Comparison of ENCODE assay signal across 22 cellular contexts in the genomic region with DNA sequence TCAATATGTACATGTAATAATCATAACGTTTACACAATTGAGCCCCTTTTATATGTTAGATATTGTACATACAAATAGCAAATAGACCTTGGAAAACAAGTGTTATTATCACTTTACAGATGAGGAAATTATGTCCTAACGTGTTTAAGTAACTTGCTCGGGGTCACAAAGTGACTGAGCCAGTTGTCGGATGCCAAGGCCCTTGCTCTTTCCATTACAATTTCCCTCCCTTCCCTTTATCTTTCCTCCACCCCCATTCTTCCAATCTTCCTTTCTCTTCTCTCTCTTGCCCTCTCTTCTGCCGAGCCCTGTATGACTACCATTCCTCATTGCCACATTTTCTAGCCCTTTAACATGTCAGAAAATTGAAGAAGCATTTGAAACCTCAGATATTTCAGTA. TPM values are rescaled to one million over a fixed set of nuclear protein-coding genes. Genes with fewer than 3 reads are reported as not detected.
DNase-seq lines count a peak whose midpoint lies in the region; ATAC-seq and TF ChIP-seq lines count a peak whose summit lies in the region.
"Had no signal": no experiment of that assay in that cellular context is flagged by ENCODE, and none has a peak within 500 bp of the region (broad histone marks: within the 10 kb centered on the region; RNA-seq: fewer than 3 reads in every experiment).

No MANE protein-coding gene starts in this region.

- H3K27me3 Mint-ChIP-seq in nephron progenitor cell (ENCODE audit: low read depth, poor library complexity) = no peaks in the 10 kb centered on the region
- peaks cover 13% of the 10 kb centered on the region for H3K27me3 Mint-ChIP-seq in activated CD4-positive, alpha-beta T cell treated with anti-CD3 and anti-CD28 coated beads, Interleukin-2, amount 10 ng/mL, durations not matched to agents 7 days and 5 days

- no peaks in the 10 kb centered on the region for H4K20me1 ChIP-seq in PC-3 (ENCODE audit: low read length)

- no peaks in the 10 kb centered on the region for H3K9me3 Mint-ChIP-seq in nephron progenitor cell
- peaks cover 2% of the 10 kb centered on the region for H3K9me3 Mint-ChIP-seq in activated CD4-positive, alpha-beta T cell treated with anti-CD3 and anti-CD28 coated beads, Interleukin-2, amount 10 ng/mL, durations not matched to agents 7 days and 5 days
- H3K9me3 Mint-ChIP-seq: activated T-helper 1 cell treated with anti-CD3 and anti-CD28 coated beads, Interleukin-12 subunit alpha, Interleukin-12 subunit beta, Interleukin-2, Interleukin-4 antibody, amounts not matched to agents 30 ng/mL and 10 ng/mL and 1 ng/mL, durations not matched to agents 14 hours and 24 hours and 36 hours; stimulated activated naive CD8-positive, alpha-beta T cell treated with anti-CD3 and anti-CD28 coated beads, Interleukin-15, Interleukin-2, amounts not matched to agents 100 ng/mL and 50 ng/mL, for 24 hours had no signal

- intact Hi-C loops in PC-3 (cut with micrococcal nuclease) = no loop called here

- H3K27ac Mint-ChIP-seq in nephron progenitor cell = peak overlapping the region; percentile 98
- H3K27ac Mint-ChIP-seq in activated CD4-positive, alpha-beta T cell treated with anti-CD3 and anti-CD28 coated beads, Interleukin-2, amount 10 ng/mL, durations not matched to agents 7 days and 5 days = no peak overlapping the region
- H3K27ac Mint-ChIP-seq: activated T-helper 1 cell treated with anti-CD3 and anti-CD28 coated beads, Interleukin-12 subunit alpha, Interleukin-12 subunit beta, Interleukin-2, Interleukin-4 antibody, amounts not matched to agents 30 ng/mL and 10 ng/mL and 1 ng/mL, durations not matched to agents 14 hours and 24 hours and 36 hours; stimulated activated naive CD8-positive, alpha-beta T cell treated with anti-CD3 and anti-CD28 coated beads, Interleukin-15, Interleukin-2, amounts not matched to agents 100 ng/mL and 50 ng/mL, for 24 hours; T-helper 1 cell treated with Interleukin-12 subunit alpha and Interleukin-12 subunit beta and Interleukin-4 antibody, amounts not matched to agents 30 μg/mL and 1 μg/mL, for 36 hours had no signal

- H3K4me3 Mint-ChIP-seq in nephron progenitor cell = peak overlapping the region; percentile 1
- H3K4me3 Mint-ChIP-seq in activated CD4-positive, alpha-beta T cell treated with anti-CD3 and anti-CD28 coated beads, Interleukin-2, amount 10 ng/mL, durations not matched to agents 7 days and 5 days = no peak overlapping the region
- H3K4me3 Mint-ChIP-seq: activated T-helper 1 cell treated with anti-CD3 and anti-CD28 coated beads, Interleukin-12 subunit alpha, Interleukin-12 subunit beta, Interleukin-2, Interleukin-4 antibody, amounts not matched to agents 30 ng/mL and 10 ng/mL and 1 ng/mL, durations not matched to agents 14 hours and 24 hours and 36 hours; stimulated activated naive CD8-positive, alpha-beta T cell treated with anti-CD3 and anti-CD28 coated beads, Interleukin-15, Interleukin-2, amounts not matched to agents 100 ng/mL and 50 ng/mL, for 24 hours; T-helper 1 cell treated with Interleukin-12 subunit alpha and Interleukin-12 subunit beta and Interleukin-4 antibody, amounts not matched to agents 30 μg/mL and 1 μg/mL, for 36 hours had no signal

- in situ Hi-C loops in GM13976 (cut with MboI; ENCODE audit: low sequenced_read_pairs, unreplicated experiment) = no loop called here

- H3K9me3 ChIP-seq in AG04450 (ENCODE audit: control insufficient read depth, insufficient read depth, low read length) = no peaks in the 10 kb centered on the region
- no peaks in the 10 kb centered on the region for H3K9me3 ChIP-seq in PC-3 (ENCODE audit: low read length)
- H3K9me3 ChIP-seq: heart right ventricle, right atrium auricular region, upper lobe of left lung had no signal

- H3K9me2 ChIP-seq in PC-3 (replicated peaks; ENCODE audit: low read length) = no peaks in the 10 kb centered on the region

- POLR2A ChIA-PET in AG04450 (lab: Yijun Ruan, JAX) = interaction anchor here (0.6 to 1.1 kb wide), 3 partner anchors 26 to 49 kb away, joined by 3 to 6 read pairs (median 5); no protein-coding TSS in a partner anchor
- POLR2A ChIA-PET in PC-3 (lab: Charles Lee; ENCODE audit: unreplicated experiment) = interaction anchor here (0.7 kb wide), 1 partner anchor 26 kb away, joined by 6 read pairs; no protein-coding TSS in a partner anchor
- POLR2A ChIA-PET in activated CD4-positive, alpha-beta T cell treated with anti-CD3 and anti-CD28 coated beads, Interleukin-2, amount 10 ng/mL, durations not matched to agents 7 days and 5 days (lab: Charles Lee) = no interaction called here

- no peak overlapping the region for H2AFZ ChIP-seq in PC-3 (ENCODE audit: low read length)

- H3F3A ChIP-seq in PC-3 (ENCODE audit: low read length, unreplicated experiment) = no peaks in the 10 kb centered on the region

- CTCF ChIA-PET in AG04450 (lab: Charles Lee) (interaction anchor here (1.2 to 1.3 kb wide), 3 partner anchors 9 to 77 kb away, joined by 3 read pairs; no protein-coding TSS in a partner anchor), PC-3 (lab: Charles Lee) (no interaction called here)
- CTCF ChIA-PET in activated CD4-positive, alpha-beta T cell treated with anti-CD3 and anti-CD28 coated beads, Interleukin-2, amount 10 ng/mL, durations not matched to agents 7 days and 5 days (lab: Charles Lee) = no interaction called here

- no peak overlapping the region for H3K9ac ChIP-seq in PC-3 (ENCODE audit: low read length)
- H3K9ac ChIP-seq: KMS-11 had no signal

- no TSS peak for BruUV-seq in PC-3 (replicated peaks; lab: Mats Ljungman, UMichigan)

- H3K4me3 ChIP-seq in AG04450 (ENCODE audit: low read depth, low read length) (no peak overlapping the region), PC-3 (ENCODE audit: low read length) (no peak overlapping the region), epithelial cell of esophagus (ENCODE audit: low read length) (no peak overlapping the region)
- H3K4me3 ChIP-seq: heart right ventricle, right atrium auricular region, upper lobe of left lung had no signal

- no peaks in the 10 kb centered on the region for H3K79me2 ChIP-seq in PC-3 (ENCODE audit: low read length)

- H3K27ac ChIP-seq in AG04450 (ENCODE audit: low read depth, low read length) (peak overlapping the region; percentile 76), PC-3 (ENCODE audit: low read length) (peak overlapping the region; percentile 63)
- H3K27ac ChIP-seq: C4-2B, heart right ventricle, HL-60, KMS-11, right atrium auricular region, upper lobe of left lung, WERI-Rb-1 had no signal

- DNase-seq in AG04450 (ENCODE audit: low read depth, low spot score) (no peak), PC-3 (no peak), epithelial cell of esophagus (ENCODE audit: low read depth) (peak; percentile 16), nephron progenitor cell (no peak), T-helper 1 cell (no peak), GM13976 (ENCODE audit: low spot score) (no peak), SK-N-DZ (ENCODE audit: low spot score) (no peak)
- DNase-seq in activated CD4-positive, alpha-beta T cell treated with anti-CD3 and anti-CD28 coated beads, Interleukin-2, amount 10 ng/mL, durations not matched to agents 7 days and 5 days = no peak
- DNase-seq: GOT3, heart right ventricle, NCI-H2081 treated with DMSO at 0.1 percent for 48 hours, NCI-H524, SHP77, upper lobe of left lung, WERI-Rb-1 had no signal

- H3K36me3 ChIP-seq in PC-3 (ENCODE audit: low read depth, low read length) = no peaks in the 10 kb centered on the region
- H3K36me3 ChIP-seq: heart right ventricle, right atrium auricular region, upper lobe of left lung, WERI-Rb-1 had no signal

- H3K4me1 Mint-ChIP-seq in nephron progenitor cell = peaks cover 43% of the 10 kb centered on the region
- H3K4me1 Mint-ChIP-seq in activated CD4-positive, alpha-beta T cell treated with anti-CD3 and anti-CD28 coated beads, Interleukin-2, amount 10 ng/mL, durations not matched to agents 7 days and 5 days = peaks cover 19% of the 10 kb centered on the region

- peaks cover 33% of the 10 kb centered on the region for H3K4me1 ChIP-seq in PC-3 (ENCODE audit: insufficient read depth, low read length)

- no peak for ATAC-seq in PC-3
- ATAC-seq: heart right ventricle had no signal

- TF ChIP-seq CTCF in AG04450 (IDR thresholded peaks at IDR 0.05; ENCODE audit: low read depth, low read length) (no peak), PC-3 (conservative IDR thresholded peaks at IDR 0.05; ENCODE audit: low read depth, low read length) (no peak), epithelial cell of esophagus (IDR thresholded peaks at IDR 0.05; ENCODE audit: insufficient read depth, low read depth, low read length, missing control alignments) (no peak), nephron progenitor cell (IDR thresholded peaks at IDR 0.05) (no peak), GM13976 (IDR thresholded peaks at IDR 0.05; ENCODE audit: borderline replicate concordance, control extremely low read depth, extremely low read depth, insufficient read depth, missing control alignments) (no peak)

- no peaks in the 10 kb centered on the region for H3K27me3 ChIP-seq in AG04450 (ENCODE audit: control insufficient read depth, insufficient read depth, low read length)
- H3K27me3 ChIP-seq in PC-3 (ENCODE audit: low read length) = no peaks in the 10 kb centered on the region
- H3K27me3 ChIP-seq: heart right ventricle, right atrium auricular region, upper lobe of left lung had no signal

- peak overlapping the region; percentile 47 for H3K4me2 ChIP-seq in PC-3 (ENCODE audit: low read length)
- H3K4me2 ChIP-seq: KMS-11 had no signal

- no peaks in the 10 kb centered on the region for H3K36me3 Mint-ChIP-seq in nephron progenitor cell (ENCODE audit: low read depth)
- no peaks in the 10 kb centered on the region for H3K36me3 Mint-ChIP-seq in activated CD4-positive, alpha-beta T cell treated with anti-CD3 and anti-CD28 coated beads, Interleukin-2, amount 10 ng/mL, durations not matched to agents 7 days and 5 days (ENCODE audit: low read depth)

RNA-seq across cellular contexts. Expression of gene RAD23B, which starts 34.4 kb away (rescaled TPM):
- polyA plus RNA-seq in AG04450 (2011; rRNA removed) = 214 and 224 TPM in 2 replicates
- 309 and 330 TPM in 2 replicates for polyA minus RNA-seq in AG04450 (2011; rRNA and poly(A)+ RNA removed)
- 67.9 and 74.6 TPM in 2 replicates for total RNA-seq in PC-3 (2014; rRNA removed)
- total RNA-seq in activated CD4-positive, alpha-beta T cell treated with anti-CD3 and anti-CD28 coated beads, Interleukin-2, amount 10 ng/mL, durations not matched to agents 7 days and 5 days = 100 to 1,000 TPM in 1 of 2 experiments, 10 to 100 TPM in 1; 89.7 to 116 TPM
- 83.9 and 102 TPM in 2 replicates for polyA plus RNA-seq in SK-N-DZ (2014; cell fraction: cytosol; rRNA removed)
- polyA plus RNA-seq in SK-N-DZ (2014; cell fraction: nucleus; rRNA removed) = 25.5 and 29.9 TPM in 2 replicates
